In the genomic region with DNA sequence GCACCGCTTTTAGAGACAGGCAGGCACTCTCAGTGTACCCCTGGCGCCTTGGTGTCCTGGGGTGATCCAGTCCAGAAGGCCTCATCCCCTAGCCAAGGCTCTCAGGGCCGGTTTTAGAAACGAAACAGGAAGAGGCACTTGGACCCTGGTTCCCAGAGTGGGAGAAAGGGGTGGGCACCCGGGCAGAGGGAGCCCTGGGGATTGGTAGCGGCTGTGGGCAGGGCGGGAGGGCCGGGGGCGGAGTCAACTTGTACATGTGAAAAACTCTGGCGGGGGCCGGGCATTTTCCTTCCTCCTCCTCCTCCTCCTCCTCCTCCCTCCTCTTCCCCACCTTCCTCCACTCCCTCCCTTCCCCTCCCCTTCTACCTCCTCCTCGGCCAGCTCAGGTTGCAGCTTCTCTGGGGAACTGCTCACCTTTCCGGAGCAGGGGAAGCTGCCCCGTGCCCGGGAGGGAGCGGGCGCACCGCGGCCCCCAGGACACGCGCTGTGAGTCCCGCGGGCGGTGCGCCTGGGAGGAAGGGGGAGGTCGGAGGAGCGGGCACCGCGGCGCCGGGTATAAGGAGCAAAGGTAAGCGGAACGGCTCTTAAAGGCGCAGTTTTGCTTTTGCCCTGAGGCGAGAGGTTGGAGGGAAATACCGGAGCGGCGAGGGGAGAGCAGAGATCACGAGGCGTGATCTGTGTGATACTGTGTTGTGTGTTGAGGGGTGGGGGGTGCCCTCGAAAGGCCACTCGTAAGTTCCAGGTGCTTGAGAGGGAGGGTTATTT, we compare ENCODE assay signal across 8 cellular contexts. TPM values are rescaled to one million over a fixed set of nuclear protein-coding genes. Genes with fewer than 3 reads are reported as not detected.
DNase-seq lines count a peak whose midpoint lies in the region; ATAC-seq and TF ChIP-seq lines count a peak whose summit lies in the region.

Gene CDK18, plus strand, starts transcription at position 359 of the 765 bp plus-strand sequence. CDS start 18,499 bp downstream, outside the sequence.

- H3K9me3 ChIP-seq in Peyer's patch: no peaks in the 10 kb centered on the region
- no peaks in the 10 kb centered on the region for H3K9me3 ChIP-seq in right cardiac atrium (ENCODE audit: control insufficient read depth, low read length)

- peak within 1 kb of the TSS; percentile 65 for H3K4me3 ChIP-seq in Jurkat, Clone E6-1 (ENCODE audit: low read length)
- H3K4me3 ChIP-seq in Peyer's patch: peak within 1 kb of the TSS; percentile 61 to 71 (median 64)
- peak within 1 kb of the TSS; percentile 41 for H3K4me3 ChIP-seq in right cardiac atrium (ENCODE audit: low read length)

- ATAC-seq in right cardiac atrium: peak; percentile 82 to 86
- no peak for ATAC-seq in HG02938 (IDR thresholded peaks at IDR 0.05; ENCODE audit: unreplicated experiment)

- H3K27ac ChIP-seq in Peyer's patch (peak within 1 kb of the TSS; percentile 63 to 74 (median 72)), right cardiac atrium (ENCODE audit: low read length) (peak within 1 kb of the TSS; percentile 73)

- intact Hi-C loops in right cardiac atrium (cut with DNase I) (no loop called here), posterior cingulate gyrus (cut with DNase I) (no loop called here)

- H3K36me3 ChIP-seq in Peyer's patch: no peaks in the 10 kb centered on the region

- 4% methylated on average over 42 of the region's 42 CpGs for WGBS in right cardiac atrium

- no peak for TF ChIP-seq CTCF in Peyer's patch (IDR thresholded peaks at IDR 0.05)

- H3K4me1 ChIP-seq in Peyer's patch: peaks cover 4 to 27% (median 7%) of the 10 kb centered on the region in 4 donors
- peaks cover 5% of the 10 kb centered on the region for H3K4me1 ChIP-seq in right cardiac atrium (ENCODE audit: control insufficient read depth, insufficient read depth, low read length)

- peak; percentile 11 to 46 for TF ChIP-seq POLR2A in Peyer's patch (IDR thresholded peaks at IDR 0.05)

- H3K27me3 ChIP-seq in Peyer's patch (no peaks in the 10 kb centered on the region), right cardiac atrium (ENCODE audit: control insufficient read depth, insufficient read depth) (no peaks in the 10 kb centered on the region)

- DNase-seq in C1 segment of cervical spinal cord (lab: John Stamatoyannopoulos, UW) (peak; percentile 20 to 89 (median 80)), Peyer's patch (peak; percentile 69 to 92 (median 89)), amniotic epithelial cell (ENCODE audit: low read depth) (peak; percentile 47), right cardiac atrium (peak; percentile 78 to 93 (median 92)), posterior cingulate gyrus (peak; percentile 80 to 98 (median 90)), GOT3 (lab: John Stamatoyannopoulos, UW) (no peak)
- DNase-seq in Jurkat, Clone E6-1 (ENCODE audit: low read depth, low spot score): peak; percentile 62

RNA-seq across cellular contexts. Expression of gene CDK18, which starts in this region (rescaled TPM):
- 21.9 TPM for polyA plus RNA-seq in Jurkat, Clone E6-1 (2012; ENCODE audit: insufficient read depth, insufficient read length)
- total RNA-seq in Peyer's patch: 100 to 1,000 TPM in 1 of 4 donors, 10 to 100 TPM in 3; 47.0 to 126 (median 80.7) TPM
- total RNA-seq in right cardiac atrium: 100 to 1,000 TPM in 3 of 4 donors, 10 to 100 TPM in 1; 80.2 to 148 (median 141) TPM
- polyA plus RNA-seq in right cardiac atrium: 150 TPM
